In genomic region chr1:8816831-8817412, GRCh38 we compare ENCODE assay signal across 8 cellular contexts. TPM values are rescaled to one million over a fixed set of nuclear protein-coding genes. Genes with fewer than 3 reads are reported as not detected.
DNase-seq lines count a peak whose midpoint lies in the region; ATAC-seq, FAIRE-seq and TF ChIP-seq lines count a peak whose summit lies in the region.

No MANE protein-coding gene starts in this region.

- H3K9me2 ChIP-seq in HCT116 (ENCODE audit: insufficient read depth): no peaks in the 10 kb centered on the region
- H3K9me2 ChIP-seq in SU-DHL-6 (replicated peaks; ENCODE audit: insufficient read depth, low read length): no peaks in the 10 kb centered on the region

- H3K9me3 ChIP-seq in HCT116 (ENCODE audit: control insufficient read depth in 1 of 2, insufficient read depth in 1 of 2, low read depth in 1 of 2, low read length in 2 of 2): no peaks in the 10 kb centered on the region
- H3K9me3 ChIP-seq in SU-DHL-6 (ENCODE audit: insufficient read depth, low read length): no peaks in the 10 kb centered on the region
- no peaks in the 10 kb centered on the region for H3K9me3 ChIP-seq in keratinocyte (ENCODE audit: control insufficient read depth, low read depth, low read length)

- H3K27me3 ChIP-seq in HCT116 (ENCODE audit: insufficient read depth, low read length) (no peaks in the 10 kb centered on the region), SU-DHL-6 (ENCODE audit: low read length) (no peaks in the 10 kb centered on the region), brain microvascular endothelial cell (replicated peaks) (no peaks in the 10 kb centered on the region), keratinocyte (ENCODE audit: control insufficient read depth, extremely low read depth, insufficient read depth, low read length) (no peaks in the 10 kb centered on the region)

- no peaks in the 10 kb centered on the region for H3K36me3 ChIP-seq in HCT116 (ENCODE audit: control insufficient read depth in 1 of 2, insufficient read depth in 2 of 2, low read length in 2 of 2)
- H3K36me3 ChIP-seq in SU-DHL-6 (ENCODE audit: low read length): no peaks in the 10 kb centered on the region
- no peaks in the 10 kb centered on the region for H3K36me3 ChIP-seq in brain microvascular endothelial cell (replicated peaks)
- no peaks in the 10 kb centered on the region for H3K36me3 ChIP-seq in keratinocyte (ENCODE audit: control insufficient read depth in 2 of 2, extremely low read depth in 1 of 2, insufficient read depth in 2 of 2, low read length in 2 of 2)

- ATAC-seq in HCT116: peak; percentile 16
- ATAC-seq in HG02885 (IDR thresholded peaks at IDR 0.05; ENCODE audit: poor library complexity, unreplicated experiment): no peak

- H4K20me1 ChIP-seq in HCT116 (ENCODE audit: insufficient read depth): no peaks in the 10 kb centered on the region
- peaks cover 6% of the 10 kb centered on the region; the same call in 1 of the 2 replicates for H4K20me1 ChIP-seq in SU-DHL-6 (ENCODE audit: low read depth, low read length)
- no peaks in the 10 kb centered on the region for H4K20me1 ChIP-seq in keratinocyte (ENCODE audit: control insufficient read depth, extremely low read depth, insufficient read depth, low read length)

- RAD21 ChIA-PET in HCT116 (lab: Charles Lee; ENCODE audit: low non-redundant PET in 1 of 2, low total read pairs in 2 of 2, uncharacterized antibody in 2 of 2, unreplicated experiment in 2 of 2): no interaction called here

- H3K9me1 ChIP-seq in keratinocyte (ENCODE audit: control insufficient read depth, extremely low read depth, insufficient read depth, low read length): no peaks in the 10 kb centered on the region

- H3K4me1 ChIP-seq in HCT116 (ENCODE audit: control insufficient read depth in 1 of 2, insufficient read depth in 2 of 2, low read length in 2 of 2) (peaks cover 16 to 35% of the 10 kb centered on the region in 2 experiments; a peak in 3 of 4 replicates), keratinocyte (ENCODE audit: control insufficient read depth, extremely low read depth, insufficient read depth, low read length) (peaks cover 21% of the 10 kb centered on the region)

- FAIRE-seq in keratinocyte (lab: Jason Lieb, UNC): no peak

- no peak for TF ChIP-seq RAD21 in HCT116 (IDR thresholded peaks at IDR 0.05; ENCODE audit: low read depth)

- H2AFZ ChIP-seq in HCT116 (ENCODE audit: low read depth, low read length, poor library complexity, severe bottlenecking) (peak overlapping the region; percentile 55), SU-DHL-6 (ENCODE audit: low read depth, low read length, severe bottlenecking) (peak overlapping the region; percentile 98), keratinocyte (ENCODE audit: control insufficient read depth, low read length) (peak overlapping the region; percentile 86)

- POLR2A ChIA-PET in HCT116 (lab: Charles Lee): interaction anchor here (0.7 to 1.0 kb wide), 6 partner anchors 11 to 1016 kb away, joined by 3 to 5 read pairs (median 4); no protein-coding TSS in a partner anchor

- peaks cover 8% of the 10 kb centered on the region for H3F3A ChIP-seq in SU-DHL-6 (ENCODE audit: insufficient read depth)

- H3K4me2 ChIP-seq in HCT116 (ENCODE audit: low read length): peak overlapping the region; percentile 93
- H3K4me2 ChIP-seq in SU-DHL-6 (ENCODE audit: low read depth, low read length, poor library complexity, severe bottlenecking): peak overlapping the region; percentile 74
- peak overlapping the region; percentile 99 for H3K4me2 ChIP-seq in keratinocyte (ENCODE audit: control insufficient read depth, extremely low read depth, insufficient read depth, low read depth, low read length)

- peak overlapping the region; percentile 91 for H3K9ac ChIP-seq in HCT116 (ENCODE audit: low read length)
- H3K9ac ChIP-seq in SU-DHL-6 (ENCODE audit: low read length): peak overlapping the region; percentile 85
- peak overlapping the region; percentile 98 for H3K9ac ChIP-seq in keratinocyte (ENCODE audit: control insufficient read depth, extremely low read depth, insufficient read depth, low read length)

- TF ChIP-seq CTCF in HCT116 (IDR thresholded peaks at IDR 0.05 in 2 of 3, conservative IDR thresholded peaks at IDR 0.05 in 1 of 3; ENCODE audit: borderline replicate concordance in 1 of 3, insufficient read depth in 1 of 3, low read depth in 2 of 3, low read length in 2 of 3) (no peak), SU-DHL-6 (IDR thresholded peaks at IDR 0.05; ENCODE audit: insufficient read depth, low read length, poor library complexity, severe bottlenecking) (no peak), brain microvascular endothelial cell (IDR thresholded peaks at IDR 0.05; ENCODE audit: low read depth, low read length, missing control alignments) (no peak), keratinocyte (optimal IDR thresholded peaks at IDR 0.05 in 1 of 3, IDR thresholded peaks at IDR 0.05 in 1 of 3, conservative IDR thresholded peaks at IDR 0.05 in 1 of 3; ENCODE audit: extremely low read depth in 1 of 3, insufficient read depth in 2 of 3, low read length in 3 of 3) (no peak)

- peak overlapping the region; percentile 82 for H3K27ac ChIP-seq in HCT116 (ENCODE audit: low read depth, low read length)
- H3K27ac ChIP-seq in SU-DHL-6 (ENCODE audit: low read depth, low read length): peak overlapping the region; percentile 57; the same call in 1 of the 2 replicates
- peak overlapping the region; percentile 70 for H3K27ac ChIP-seq in brain microvascular endothelial cell
- H3K27ac ChIP-seq in keratinocyte (ENCODE audit: control insufficient read depth, insufficient read depth, low read length): peak overlapping the region; percentile 94

- CTCF ChIA-PET in HCT116 (lab: Charles Lee): no interaction called here

- dilution Hi-C loops in keratinocyte (cut with MboI; ENCODE audit: extremely low pct_ligation_motif_present, low sequenced_read_pairs): no loop called here

- H3K4me3 ChIP-seq in HCT116 (replicated peaks in 1 of 2; ENCODE audit: low read depth in 1 of 2, low read length in 2 of 2) (peak overlapping the region; percentile 83 to 84), SU-DHL-6 (ENCODE audit: insufficient read depth, low read length, poor library complexity, severe bottlenecking) (peak overlapping the region; percentile 100), brain microvascular endothelial cell (ENCODE audit: low read depth, low read length) (peak overlapping the region; percentile 83), keratinocyte (ENCODE audit: control insufficient read depth in 2 of 3, extremely low read depth in 1 of 3, insufficient read depth in 2 of 3, low read depth in 1 of 3, low read length in 3 of 3) (peak overlapping the region; percentile 91 to 94 (median 91))

- no TSS peak for BruUV-seq in HCT116 (replicated peaks; lab: Mats Ljungman, UMichigan)

- TF ChIP-seq POLR2A in HCT116 (IDR thresholded peaks at IDR 0.05; ENCODE audit: borderline replicate concordance, extremely low read depth, insufficient read depth, insufficient read length): no peak

- intact Hi-C loops in HCT116 (cut with micrococcal nuclease): no loop called here

- H3K79me2 ChIP-seq in HCT116 (ENCODE audit: insufficient read depth, low read length): peaks cover 51% of the 10 kb centered on the region
- H3K79me2 ChIP-seq in SU-DHL-6 (ENCODE audit: insufficient read depth, low read length): no peaks in the 10 kb centered on the region; the same call in 1 of the 2 replicates
- peaks cover 24% of the 10 kb centered on the region for H3K79me2 ChIP-seq in keratinocyte (ENCODE audit: control insufficient read depth, insufficient read depth, low read length)

- DNase-seq in G401 (ENCODE audit: low spot score) (peak; percentile 37), HCT116 (ENCODE audit: low read depth, low spot score) (no peak), brain microvascular endothelial cell (no peak), keratinocyte (ENCODE audit: low read depth, low spot score) (no peak), DMS153 treated with DMSO at 0.1 percent for 48 hours (lab: John Stamatoyannopoulos, UW; ENCODE audit: unreplicated experiment) (no peak)
- peak; percentile 19 for DNase-seq in stimulated activated CD4-positive, alpha-beta T cell treated with anti-CD3 and anti-CD28 coated beads, Interleukin-12 subunit alpha, Interleukin-12 subunit beta, amount 100 ng/mL, for 4 hours

- in situ Hi-C loops in G401 (cut with HindIII; ENCODE audit: low sequenced_read_pairs): no loop called here
- in situ Hi-C loops in brain microvascular endothelial cell (cut with HindIII; ENCODE audit: low pct_ligation_motif_present, low sequenced_read_pairs): no loop called here

TF ChIP-seq in HCT116, 20 proteins besides CTCF, POLR2A, EP300 and RAD21:
- peak; percentile 31; the same call in 1 of the 2 replicates for TF ChIP-seq ZFX (IDR thresholded peaks at IDR 0.05)
- TF ChIP-seq CBX3 (IDR thresholded peaks at IDR 0.05; ENCODE audit: low read depth): no peak
- no peak for TF ChIP-seq ZNF274 (IDR thresholded peaks at IDR 0.05; ENCODE audit: low read depth, low read length)

RNA-seq across cellular contexts. Expression of gene RERE, which starts 0.5 kb away (rescaled TPM):
- 22.6 and 57.3 TPM in 2 replicates for total RNA-seq in G401 (2014; rRNA removed; shearing (Covaris generic))
- total RNA-seq in HCT116 (2021; ENCODE audit: unreplicated experiment): 40.6 TPM
- polyA plus RNA-seq in HCT116 (2012): 17.0 and 18.3 TPM in 2 replicates
- polyA plus RNA-seq in keratinocyte: 2.8 to 3.8 TPM (median 3.6 TPM) in 3 replicates
- 32.8 TPM for polyA plus RNA-seq in keratinocyte (2011; ENCODE audit: low read depth)
- 8.1 and 10.5 TPM in 2 replicates for polyA plus RNA-seq in keratinocyte (2011; cell fraction: cytosol; rRNA removed)
- polyA plus RNA-seq in keratinocyte (2011; cell fraction: nucleus; rRNA removed): 26.3 and 30.2 TPM in 2 replicates
- polyA plus RNA-seq in keratinocyte (2012; ENCODE audit: low replicate concordance): 13.7 and 17.2 TPM in 2 replicates
- 22.0 to 29.9 TPM (median 28.0 TPM) in 3 replicates for polyA minus RNA-seq in keratinocyte
- polyA minus RNA-seq in keratinocyte (2011; cell fraction: cytosol; rRNA and poly(A)+ RNA removed): 28.6 TPM
- polyA minus RNA-seq in keratinocyte (2011; cell fraction: nucleus; rRNA and poly(A)+ RNA removed): 16.4 and 51.3 TPM in 2 replicates

Comparison
In these comparisons a context has a peak if more than half of its experiments do, and no peak if none do; other contexts are left out.
1. DNase-seq: peak in G401 (single experiment) and stimulated activated CD4-positive, alpha-beta T cell treated with anti-CD3 and anti-CD28 coated beads, Interleukin-12 subunit alpha, Interleukin-12 subunit beta, amount 100 ng/mL, for 4 hours (single experiment); none in HCT116 (single experiment), brain microvascular endothelial cell (single experiment), keratinocyte (single experiment) and DMS153 treated with DMSO at 0.1 percent for 48 hours (single experiment).
2. Peak in every context shown above with its lines, with median percentiles within 50 percentile points of each other: H2AFZ ChIP-seq, H3K27ac ChIP-seq, H3K4me2 ChIP-seq, H3K4me3 ChIP-seq and H3K9ac ChIP-seq.